In genomic region chr11:102620858-102621561, GRCh38 we compare ENCODE assay signal across 11 cellular contexts. TPM values are rescaled to one million over a fixed set of nuclear protein-coding genes. Genes with fewer than 3 reads are reported as not detected.
DNase-seq lines count a peak whose midpoint lies in the region; ATAC-seq, FAIRE-seq and TF ChIP-seq lines count a peak whose summit lies in the region.
"Had no signal": no experiment of that assay in that cellular context is flagged by ENCODE, and none has a peak within 500 bp of the region (broad histone marks: within the 10 kb centered on the region; RNA-seq: fewer than 3 reads in every experiment).

No MANE protein-coding gene starts in this region.

- no peak for TF ChIP-seq POLR2A in GM12892 (IDR thresholded peaks at IDR 0.05; ENCODE audit: low read depth, low read length)

- intact Hi-C loops in activated CD4-positive, alpha-beta T cell treated with anti-CD3 and anti-CD28 coated beads, Interleukin-2, amount 10 ng/mL, durations not matched to agents 24 days and 14 days (cut with micrococcal nuclease): no loop called here

- no peaks in the 10 kb centered on the region for H3K4me1 Mint-ChIP-seq in activated CD4-positive, alpha-beta T cell treated with anti-CD3 and anti-CD28 coated beads, Interleukin-2, amount 10 ng/mL, durations not matched to agents 24 days and 14 days

- peaks cover 20% of the 10 kb centered on the region for H3K27me3 Mint-ChIP-seq in activated CD4-positive, alpha-beta T cell treated with anti-CD3 and anti-CD28 coated beads, Interleukin-2, amount 10 ng/mL, durations not matched to agents 24 days and 14 days

- no peak for TF ChIP-seq CTCF in fibroblast of pulmonary artery (IDR thresholded peaks at IDR 0.05; ENCODE audit: low read length, missing control alignments)

- H3K4me3 ChIP-seq in fibroblast of pulmonary artery (replicated peaks; ENCODE audit: low read depth, low read length): no peak overlapping the region

- H3K27ac Mint-ChIP-seq in activated CD4-positive, alpha-beta T cell treated with anti-CD3 and anti-CD28 coated beads, Interleukin-2, amount 10 ng/mL, durations not matched to agents 24 days and 14 days: no peak overlapping the region

- no peak overlapping the region for H3K4me3 Mint-ChIP-seq in activated CD4-positive, alpha-beta T cell treated with anti-CD3 and anti-CD28 coated beads, Interleukin-2, amount 10 ng/mL, durations not matched to agents 24 days and 14 days

- DNase-seq in GM12892 (ENCODE audit: insufficient read length) (no peak), LHCN-M2 (ENCODE audit: low read depth) (peak; percentile 26), fibroblast of pulmonary artery (ENCODE audit: low read depth) (peak; percentile 80), pons (ENCODE audit: low spot score) (no peak), COLO668 (lab: John Stamatoyannopoulos, UW; ENCODE audit: unreplicated experiment) (no peak)
- no peak for DNase-seq in stimulated activated CD4-positive, alpha-beta T cell treated with anti-CD3 and anti-CD28 coated beads, Interleukin-2, amount 100 ng/mL, for 24 hours
- no peak for DNase-seq in activated CD4-positive, alpha-beta T cell treated with anti-CD3 and anti-CD28 coated beads, Interleukin-2, amount 10 ng/mL, durations not matched to agents 24 days and 14 days
- DNase-seq: activated naive CD4-positive, alpha-beta T cell treated with Interleukin-2 at 50 U/mL for 16 hours; NCI-H524 treated with DMSO at 0.1 percent for 48 hours had no signal

- peak; percentile 83 for ATAC-seq in GM21529 (IDR thresholded peaks at IDR 0.05; ENCODE audit: unreplicated experiment)

- H3K9me3 Mint-ChIP-seq in activated CD4-positive, alpha-beta T cell treated with anti-CD3 and anti-CD28 coated beads, Interleukin-2, amount 10 ng/mL, durations not matched to agents 24 days and 14 days: no peaks in the 10 kb centered on the region

- H3K36me3 Mint-ChIP-seq in activated CD4-positive, alpha-beta T cell treated with anti-CD3 and anti-CD28 coated beads, Interleukin-2, amount 10 ng/mL, durations not matched to agents 24 days and 14 days (ENCODE audit: low read depth): no peaks in the 10 kb centered on the region

- FAIRE-seq in GM12892 (lab: Jason Lieb, UNC): peak; percentile 62

RNA-seq across cellular contexts. Expression of gene MMP20, which starts 4.1 kb away (rescaled TPM):
- 1.8 TPM for polyA plus RNA-seq in GM12892 (2012; ENCODE audit: missing spikeins)
- total RNA-seq in LHCN-M2 (2014; rRNA removed): not detected in 2 replicates
- not detected for polyA plus RNA-seq in LHCN-M2 (2012)
- not detected in 2 replicates for total RNA-seq in activated CD4-positive, alpha-beta T cell treated with anti-CD3 and anti-CD28 coated beads, Interleukin-2, amount 10 ng/mL, durations not matched to agents 24 days and 14 days
- total RNA-seq: frontal cortex had no signal

Comparison
In these comparisons a context has a peak if more than half of its experiments do, and no peak if none do; other contexts are left out.
1. DNase-seq: peak in LHCN-M2 (single experiment) and fibroblast of pulmonary artery (single experiment); none in GM12892 (single experiment), pons (single experiment), stimulated activated CD4-positive, alpha-beta T cell treated with anti-CD3 and anti-CD28 coated beads, Interleukin-2, amount 100 ng/mL, for 24 hours (0 of 2), COLO668 (single experiment) and activated CD4-positive, alpha-beta T cell treated with anti-CD3 and anti-CD28 coated beads, Interleukin-2, amount 10 ng/mL, durations not matched to agents 24 days and 14 days (single experiment).